In the genomic region with DNA sequence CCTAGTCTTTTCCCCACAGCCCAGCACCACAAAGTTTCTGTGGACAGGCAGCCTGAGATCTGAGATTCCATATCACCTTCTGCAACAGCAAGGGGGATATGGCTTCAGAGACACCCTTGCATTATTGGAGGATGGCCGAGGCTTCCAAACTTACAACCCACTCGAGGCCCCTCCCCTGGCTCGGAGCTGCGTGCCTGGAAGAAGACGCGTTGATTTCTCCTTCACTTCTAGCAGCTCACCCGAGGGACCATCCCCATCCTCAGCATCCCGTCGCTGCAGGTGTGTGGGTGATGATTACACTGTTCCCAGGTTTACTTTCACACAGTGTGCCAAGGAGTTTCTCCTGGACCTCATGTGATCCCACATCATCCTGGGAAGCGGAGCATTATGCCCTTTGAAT, we compare ENCODE assay signal across 18 cellular contexts.
"Had no signal": no experiment of that assay in that cellular context is flagged by ENCODE, and none has a peak within 500 bp of the region (broad histone marks: within the 10 kb centered on the region; RNA-seq: fewer than 3 reads in every experiment).

No MANE protein-coding gene starts in this region.

- H3K9me3 Mint-ChIP-seq: activated naive CD8-positive, alpha-beta T cell treated with anti-CD3 and anti-CD28 coated beads, Interleukin-2, amount 50 U/mL, for 24 hours had no signal

- H3K4me3 ChIP-seq: body of pancreas, gastroesophageal sphincter, lower lobe of right lung, upper lobe of right lung had no signal

- H3K36me3 Mint-ChIP-seq: activated naive CD4-positive, alpha-beta T cell treated with anti-CD3 and anti-CD28 coated beads, Interleukin-2, amount 10 ng/mL, durations not matched to agents 7 days and 5 days; naive thymus-derived CD4-positive, alpha-beta T cell had no signal

- H3K36me3 ChIP-seq: gastroesophageal sphincter, lower lobe of right lung, upper lobe of right lung had no signal

- H3K4me1 Mint-ChIP-seq: activated CD4-positive, alpha-beta T cell treated with anti-CD3 and anti-CD28 coated beads, Interleukin-2, amount 10 ng/mL, durations not matched to agents 7 days and 5 days; activated naive CD4-positive, alpha-beta T cell treated with anti-CD3 and anti-CD28 coated beads, Interleukin-2, amount 10 ng/mL, durations not matched to agents 7 days and 5 days; activated naive CD8-positive, alpha-beta T cell treated with anti-CD3 and anti-CD28 coated beads, Interleukin-2, amount 50 U/mL, for 24 hours; naive thymus-derived CD4-positive, alpha-beta T cell; neural crest cell had no signal

- H3K27me3 ChIP-seq: body of pancreas had no signal

- H3K27ac Mint-ChIP-seq: activated CD4-positive, alpha-beta T cell treated with anti-CD3 and anti-CD28 coated beads, Interleukin-2, amount 10 ng/mL, durations not matched to agents 7 days and 5 days; activated naive CD4-positive, alpha-beta T cell treated with anti-CD3 and anti-CD28 coated beads, Interleukin-2, amount 10 ng/mL, durations not matched to agents 7 days and 5 days; activated naive CD8-positive, alpha-beta T cell treated with anti-CD3 and anti-CD28 coated beads, Interleukin-2, amount 50 U/mL, for 24 hours; naive thymus-derived CD4-positive, alpha-beta T cell; progenitor cell of endocrine pancreas had no signal

- H3K4me3 Mint-ChIP-seq: activated CD4-positive, alpha-beta T cell treated with anti-CD3 and anti-CD28 coated beads, Interleukin-2, amount 10 ng/mL, durations not matched to agents 7 days and 5 days; activated naive CD4-positive, alpha-beta T cell treated with anti-CD3 and anti-CD28 coated beads, Interleukin-2, amount 10 ng/mL, durations not matched to agents 7 days and 5 days; activated naive CD8-positive, alpha-beta T cell treated with anti-CD3 and anti-CD28 coated beads, Interleukin-2, amount 50 U/mL, for 24 hours; naive thymus-derived CD4-positive, alpha-beta T cell; neural crest cell had no signal

- H3K27me3 Mint-ChIP-seq: activated CD4-positive, alpha-beta T cell treated with anti-CD3 and anti-CD28 coated beads, Interleukin-2, amount 10 ng/mL, durations not matched to agents 7 days and 5 days had no signal

- DNase-seq: activated CD4-positive, alpha-beta T cell treated with anti-CD3 and anti-CD28 coated beads, Interleukin-2, amount 10 ng/mL, durations not matched to agents 7 days and 5 days; activated naive CD4-positive, alpha-beta T cell treated with anti-CD3 and anti-CD28 coated beads, Interleukin-2, amount 10 ng/mL, durations not matched to agents 7 days and 5 days; activated naive CD8-positive, alpha-beta T cell treated with anti-CD3 and anti-CD28 coated beads, Interleukin-2, amount 50 U/mL, for 24 hours; activated T-cell treated with anti-CD3 and anti-CD28 coated beads, Interleukin-2, amount 50 U/mL, for 48 hours; anterior cingulate cortex; body of pancreas; effector memory CD4-positive, alpha-beta T cell; hypothalamus; left colon; lower lobe of right lung; naive thymus-derived CD4-positive, alpha-beta T cell; stimulated activated CD4-positive, alpha-beta T cell treated with anti-CD3 and anti-CD28 coated beads, Interleukin-12 subunit alpha, Interleukin-12 subunit beta, amount 100 ng/mL, for 4 hours; stimulated activated CD4-positive, alpha-beta T cell treated with anti-CD3 and anti-CD28 coated beads, Interleukin-4, amount 100 ng/mL, for 4 hours; stimulated activated naive CD8-positive, alpha-beta T cell treated with anti-CD3 and anti-CD28 coated beads, Interleukin-15, Interleukin-2, amounts not matched to agents 100 U/mL and 50 U/mL, for 24 hours; upper lobe of right lung had no signal
